ENCODE assay signal across 8 cellular contexts in genomic region chr3:179037361-179037760, GRCh38. TPM values are rescaled to one million over a fixed set of nuclear protein-coding genes. Genes with fewer than 3 reads are reported as not detected.
DNase-seq lines count a peak whose midpoint lies in the region; ATAC-seq and TF ChIP-seq lines count a peak whose summit lies in the region.

No MANE protein-coding gene starts in this region.

- no peaks in the 10 kb centered on the region for H3K4me1 ChIP-seq in right cardiac atrium (ENCODE audit: control insufficient read depth, insufficient read depth, low read length)

- POLR2A ChIA-PET in RWPE1 (lab: Yijun Ruan, JAX; ENCODE audit: low non-redundant PET): no interaction called here

- TF ChIP-seq POLR2A in GM18505 (IDR thresholded peaks at IDR 0.05; ENCODE audit: borderline replicate concordance, extremely low read depth, insufficient read depth, insufficient read length): no peak

- H3K27ac ChIP-seq in RWPE1 (peak overlapping the region; percentile 73), right cardiac atrium (ENCODE audit: low read length) (no peak overlapping the region)

- TF ChIP-seq CTCF in RWPE1 (conservative IDR thresholded peaks at IDR 0.05; ENCODE audit: low read depth): no peak

- WGBS in right cardiac atrium: 62% methylated on average over 10 of the region's 10 CpGs

- CTCF ChIA-PET in RWPE1 (lab: Yijun Ruan, JAX): no interaction called here

- H3K9me3 ChIP-seq in right cardiac atrium (ENCODE audit: control insufficient read depth, low read length): no peaks in the 10 kb centered on the region

- ATAC-seq in right cardiac atrium: peak; percentile 82 to 83
- no peak for ATAC-seq in GM18861 (IDR thresholded peaks at IDR 0.05; ENCODE audit: unreplicated experiment)
- ATAC-seq in GM18505 (IDR thresholded peaks at IDR 0.05; ENCODE audit: unreplicated experiment): no peak

- H3K4me3 ChIP-seq in right cardiac atrium (ENCODE audit: low read length): no peak overlapping the region

- intact Hi-C loops in right cardiac atrium (cut with DNase I): no loop called here

- H3K27me3 ChIP-seq in right cardiac atrium (ENCODE audit: control insufficient read depth, insufficient read depth): no peaks in the 10 kb centered on the region

- DNase-seq in AG08395 (ENCODE audit: low spot score) (peak; percentile 81), RWPE1 (ENCODE audit: low spot score) (peak; percentile 81), right cardiac atrium (peak; percentile 49 to 79 (median 76)), NCI-H1092 (lab: John Stamatoyannopoulos, UW) (no peak)
- DNase-seq in activated naive CD4-positive, alpha-beta T cell treated with anti-CD3 and anti-CD28 coated beads, Interleukin-2, amount 50 U/mL, for 16 hours: peak; percentile 55
- peak; percentile 43 to 50 for DNase-seq in stimulated activated CD4-positive, alpha-beta T cell treated with anti-CD3 and anti-CD28 coated beads, Interleukin-4, amount 100 ng/mL, for 4 hours

RNA-seq across cellular contexts. Expression of gene ZMAT3, which starts 34.2 kb away (rescaled TPM):
- 10 to 100 TPM; 11.3 to 16.6 (median 14.7) TPM for total RNA-seq in right cardiac atrium
- 3.4 TPM for polyA plus RNA-seq in right cardiac atrium

Comparison
In these comparisons a context has a peak if more than half of its experiments do, and no peak if none do; other contexts are left out.
1. ATAC-seq: peak in right cardiac atrium (2 of 2); none in GM18861 (single experiment) and GM18505 (single experiment).